ENCODE assay signal across 24 cellular contexts in the genomic region with DNA sequence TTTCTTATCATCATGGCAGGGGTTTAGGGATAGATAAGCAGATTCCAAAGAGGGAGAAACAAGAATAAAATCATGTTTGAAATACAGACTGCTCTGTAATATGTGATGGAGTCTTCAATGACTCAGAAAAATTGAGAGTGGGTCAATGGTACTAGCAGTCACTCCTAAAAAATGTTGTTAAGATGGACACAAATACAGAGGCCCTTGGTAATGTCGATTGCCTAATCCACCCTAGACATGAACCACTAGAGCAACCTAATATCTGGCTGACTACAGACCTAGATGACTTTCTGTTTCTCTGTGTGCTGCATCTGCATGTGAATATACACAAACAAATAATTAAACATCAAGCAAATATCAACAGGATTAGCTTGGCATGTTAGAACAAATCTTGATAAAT.
DNase-seq lines count a peak whose midpoint lies in the region; ATAC-seq and TF ChIP-seq lines count a peak whose summit lies in the region.
"Had no signal": no experiment of that assay in that cellular context is flagged by ENCODE, and none has a peak within 500 bp of the region (broad histone marks: within the 10 kb centered on the region; RNA-seq: fewer than 3 reads in every experiment).

No MANE protein-coding gene starts in this region.

- H3K4me2 ChIP-seq in Karpas-422 (ENCODE audit: low read depth, low read length, poor library complexity, severe bottlenecking), result no peak overlapping the region

- no peaks in the 10 kb centered on the region for H3K36me3 ChIP-seq in Karpas-422 (ENCODE audit: insufficient read depth, low read length)
- H3K36me3 ChIP-seq: adrenal gland, BE2C, esophagus muscularis mucosa, SJSA1, transverse colon had no signal

- H3K4me3 ChIP-seq in fibroblast of villous mesenchyme (ENCODE audit: low read depth, low read length) (no peak overlapping the region), Karpas-422 (ENCODE audit: low read length) (no peak overlapping the region)
- H3K4me3 ChIP-seq: adrenal gland, esophagus muscularis mucosa, SJSA1, transverse colon had no signal

- no peaks in the 10 kb centered on the region for H3K9me2 ChIP-seq in Karpas-422 (replicated peaks; ENCODE audit: insufficient read depth, low read length)

- H2AFZ ChIP-seq in Karpas-422 (ENCODE audit: low read length), result no peak overlapping the region

- no peaks in the 10 kb centered on the region for H3K4me1 ChIP-seq in Karpas-422 (ENCODE audit: low read length)
- H3K4me1 ChIP-seq: adrenal gland, BE2C, esophagus muscularis mucosa, SJSA1, transverse colon had no signal

- DNase-seq in H4 (ENCODE audit: low spot score), result peak; percentile 28
- DNase-seq in amniotic epithelial cell (ENCODE audit: low read depth), result peak; percentile 67
- DNase-seq in fibroblast of villous mesenchyme (ENCODE audit: low read depth), result peak; percentile 1
- DNase-seq in Karpas-422, result no peak
- DNase-seq in NCI-H1105 treated with DMSO at 0.1 percent for 48 hours (lab: John Stamatoyannopoulos, UW), result no peak
- no peak for DNase-seq in iPS-NIHi11 (ENCODE audit: low spot score)
- DNase-seq: activated CD4-positive, alpha-beta memory T cell treated with anti-CD3 and anti-CD28 coated beads, Interleukin-2, amount 10 ng/mL, durations not matched to agents 7 days and 5 days; activated gamma-delta T cell treated with Interleukin-2 at 50 U/mL for 16 hours; adrenal gland; BE2C; COR-L47; NCI-H187; NCI-H2227 treated with DMSO at 0.1 percent for 48 hours; NCI-H82; small intestine; stimulated activated CD4-positive, alpha-beta T cell treated with anti-CD3 and anti-CD28 coated beads, Interleukin-2, amount 100 ng/mL, for 48 hours; T-helper 17 cell; transverse colon had no signal

- H3K9me3 ChIP-seq in Karpas-422 (ENCODE audit: low read length), result peaks cover 7% of the 10 kb centered on the region
- H3K9me3 ChIP-seq: adrenal gland, BE2C, esophagus muscularis mucosa, SJSA1, transverse colon had no signal

- TF ChIP-seq CTCF in fibroblast of villous mesenchyme (IDR thresholded peaks at IDR 0.05; ENCODE audit: insufficient read depth, low read depth, low read length), result no peak

- H3K79me2 ChIP-seq in Karpas-422 (ENCODE audit: low read length), result no peaks in the 10 kb centered on the region

- H3K27ac ChIP-seq in Karpas-422 (ENCODE audit: low read length), result no peak overlapping the region
- H3K27ac ChIP-seq: adrenal gland, esophagus muscularis mucosa, HL-60, SJSA1, transverse colon had no signal

- H3K27me3 ChIP-seq in Karpas-422 (ENCODE audit: low read length), result no peaks in the 10 kb centered on the region
- H3K27me3 ChIP-seq: adrenal gland, BE2C, esophagus muscularis mucosa, SJSA1, transverse colon had no signal

- H3K9ac ChIP-seq in Karpas-422 (ENCODE audit: low read length), result no peak overlapping the region

- H4K20me1 ChIP-seq in Karpas-422 (ENCODE audit: insufficient read depth, low read depth, low read length), result no peaks in the 10 kb centered on the region

- no peak for ATAC-seq in HG03196 (IDR thresholded peaks at IDR 0.05; ENCODE audit: unreplicated experiment)
- ATAC-seq: left lobe of liver, T-helper 17 cell, WTC11 had no signal

Comparison
In these comparisons a context has a peak if more than half of its experiments do, and no peak if none do; other contexts are left out.
1. DNase-seq: peak in H4 (single experiment), amniotic epithelial cell (single experiment) and fibroblast of villous mesenchyme (single experiment); none in Karpas-422 (single experiment), NCI-H1105 treated with DMSO at 0.1 percent for 48 hours (single experiment) and iPS-NIHi11 (single experiment).